Comparison of ENCODE assay signal across 15 cellular contexts in genomic region chr7:114653391-114654088, GRCh38.
DNase-seq lines count a peak whose midpoint lies in the region; ATAC-seq and TF ChIP-seq lines count a peak whose summit lies in the region.
"Had no signal": no experiment of that assay in that cellular context is flagged by ENCODE, and none has a peak within 500 bp of the region (broad histone marks: within the 10 kb centered on the region; RNA-seq: fewer than 3 reads in every experiment).

No MANE protein-coding gene starts in this region.

- DNase-seq in left cardiac atrium (peak; percentile 14), left ventricle myocardium inferior (no peak), NCI-H510A treated with DMSO at 0.1 percent for 48 hours (lab: John Stamatoyannopoulos, UW) (peak; percentile 84), endodermal cell (no peak), smooth muscle cell of the brain vasculature (ENCODE audit: low read depth, low spot score) (peak; percentile 10), NK-92 (lab: John Stamatoyannopoulos, UW; ENCODE audit: unreplicated experiment) (no peak)
- DNase-seq in activated CD4-positive, alpha-beta T cell treated with anti-CD3 and anti-CD28 coated beads for 4 hours, result no peak
- DNase-seq in effector CD8-positive, alpha-beta T cell (lab: John Stamatoyannopoulos, UW), result no peak
- DNase-seq: activated CD8-positive, alpha-beta memory T cell treated with anti-CD3 and anti-CD28 coated beads, Interleukin-2, amount 50 U/mL, for 4 hours; activated naive CD4-positive, alpha-beta T cell treated with anti-CD3 and anti-CD28 coated beads, Interleukin-2, amount 50 U/mL, for 16 hours; NCI-H1048 had no signal

- H3K9ac ChIP-seq in endodermal cell (ENCODE audit: extremely low read depth, low read length, poor library complexity, severe bottlenecking), result no peak overlapping the region
- H3K9ac ChIP-seq: parathyroid adenoma had no signal

- no peak for TF ChIP-seq CTCF in left ventricle myocardium inferior (IDR thresholded peaks at IDR 0.05; ENCODE audit: borderline replicate concordance)
- TF ChIP-seq CTCF in endodermal cell (conservative IDR thresholded peaks at IDR 0.05), result no peak

- H3K27me3 ChIP-seq in left ventricle myocardium inferior (ENCODE audit: low read depth) (no peaks in the 10 kb centered on the region), endodermal cell (ENCODE audit: control insufficient read depth, insufficient read depth, low read length, poor library complexity, severe bottlenecking) (no peaks in the 10 kb centered on the region)

- H3K4me1 ChIP-seq in left ventricle myocardium inferior (no peaks in the 10 kb centered on the region), endodermal cell (ENCODE audit: control insufficient read depth, insufficient read depth, low read length) (peaks cover 4% of the 10 kb centered on the region)
- H3K4me1 ChIP-seq: parathyroid adenoma had no signal

- intact Hi-C loops in left cardiac atrium (cut with DNase I), result no loop called here
- intact Hi-C loops in left ventricle myocardium inferior (cut with micrococcal nuclease), result no loop called here

- H3K9me3 ChIP-seq in left ventricle myocardium inferior (replicated peaks) (no peaks in the 10 kb centered on the region), endodermal cell (ENCODE audit: control insufficient read depth, low read length) (no peaks in the 10 kb centered on the region)
- H3K9me3 ChIP-seq: thoracic aorta had no signal

- H3K36me3 ChIP-seq in left ventricle myocardium inferior, result no peaks in the 10 kb centered on the region
- H3K36me3 ChIP-seq in endodermal cell (ENCODE audit: control insufficient read depth, insufficient read depth, low read length), result no peaks in the 10 kb centered on the region
- H3K36me3 ChIP-seq: thoracic aorta had no signal

- no peak overlapping the region for H3K27ac ChIP-seq in left ventricle myocardium inferior (replicated peaks)
- peak overlapping the region; percentile 25 for H3K27ac ChIP-seq in endodermal cell (ENCODE audit: low read depth, low read length)
- H3K27ac ChIP-seq: parathyroid adenoma, thoracic aorta had no signal

- no peak for ATAC-seq in left cardiac atrium
- ATAC-seq: activated CD4-positive, CD25-positive, alpha-beta regulatory T cell treated with anti-CD3 and anti-CD28 coated beads, Interleukin-2, amount 50 U/mL, for 24 hours; HepG2 had no signal

- H3K36me3 Mint-ChIP-seq in endodermal cell (ENCODE audit: low read depth), result no peaks in the 10 kb centered on the region

- H3K27ac Mint-ChIP-seq in endodermal cell, result no peak overlapping the region

- H3K4me3 Mint-ChIP-seq in endodermal cell, result no peak overlapping the region

- no peaks in the 10 kb centered on the region for H3K27me3 Mint-ChIP-seq in endodermal cell (ENCODE audit: insufficient read depth)

- H3K4me3 ChIP-seq in left ventricle myocardium inferior (no peak overlapping the region), endodermal cell (ENCODE audit: low read length) (no peak overlapping the region)
- H3K4me3 ChIP-seq: thoracic aorta had no signal

- WGBS in endodermal cell (ENCODE audit: insufficient coverage in 1 of 2, insufficient read length in 1 of 2), 2 experiments, result 79 to 100% methylated on average over 1 to 10 of the region's 10 CpGs

- no peaks in the 10 kb centered on the region for H3K9me3 Mint-ChIP-seq in endodermal cell

- peaks cover 35% of the 10 kb centered on the region for H3K4me1 Mint-ChIP-seq in endodermal cell

Comparison
In these comparisons a context has a peak if more than half of its experiments do, and no peak if none do; other contexts are left out.
1. DNase-seq: peak in left cardiac atrium (single experiment), NCI-H510A treated with DMSO at 0.1 percent for 48 hours (single experiment) and smooth muscle cell of the brain vasculature (single experiment); none in left ventricle myocardium inferior (single experiment), endodermal cell (single experiment), activated CD4-positive, alpha-beta T cell treated with anti-CD3 and anti-CD28 coated beads for 4 hours (0 of 2), effector CD8-positive, alpha-beta T cell (single experiment) and NK-92 (single experiment).